11 cellular contexts compared by ENCODE assay signal in the genomic region with DNA sequence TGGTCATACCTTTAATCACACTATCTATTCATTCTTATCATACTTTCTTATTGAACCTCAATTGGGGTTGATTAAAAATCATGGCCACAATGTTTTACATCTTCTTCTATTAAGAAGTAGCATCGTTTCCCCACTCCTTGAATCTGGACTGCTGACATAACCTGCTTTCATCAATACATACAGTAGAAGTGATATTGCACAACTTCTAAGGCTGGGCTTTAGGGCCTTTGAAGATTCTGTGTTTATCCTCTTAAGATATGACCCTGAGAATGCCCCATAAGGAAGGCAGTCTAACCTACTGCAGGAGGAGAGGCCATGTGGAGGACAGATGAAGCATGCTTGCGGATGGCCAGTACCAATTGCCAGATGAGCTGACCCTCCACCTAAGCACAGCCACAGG.
"Had no signal": no experiment of that assay in that cellular context is flagged by ENCODE, and none has a peak within 500 bp of the region (broad histone marks: within the 10 kb centered on the region; RNA-seq: fewer than 3 reads in every experiment).

No MANE protein-coding gene starts in this region.

- H3K4me2 ChIP-seq: GM23338 had no signal

- FAIRE-seq: H1, H54 had no signal

- H3K36me3 ChIP-seq: HAP-1 had no signal

- H3K4me1 Mint-ChIP-seq: GM23338, H9 had no signal

- H3K9me3 ChIP-seq: HAP-1 had no signal

- H3K4me3 Mint-ChIP-seq: GM23338, H9, HFFc6 had no signal

- H3K9ac ChIP-seq: GM23248 had no signal

- ATAC-seq: GM23338, HCT116 had no signal

- H3K27ac Mint-ChIP-seq: GM23338, H9, HFFc6 had no signal

- H3K27ac ChIP-seq: GM23248 had no signal

- DNase-seq: GM23248, GOT3, H7, H9, HCEC 1CT, HFFc6 had no signal

- H3K4me3 ChIP-seq: GM23248, GM23338, HAP-1 had no signal

- H2AFZ ChIP-seq: GM23248, GM23338 had no signal

- H3K4me1 ChIP-seq: HAP-1 had no signal
